ENCODE assay signal across 6 cellular contexts in the genomic region with DNA sequence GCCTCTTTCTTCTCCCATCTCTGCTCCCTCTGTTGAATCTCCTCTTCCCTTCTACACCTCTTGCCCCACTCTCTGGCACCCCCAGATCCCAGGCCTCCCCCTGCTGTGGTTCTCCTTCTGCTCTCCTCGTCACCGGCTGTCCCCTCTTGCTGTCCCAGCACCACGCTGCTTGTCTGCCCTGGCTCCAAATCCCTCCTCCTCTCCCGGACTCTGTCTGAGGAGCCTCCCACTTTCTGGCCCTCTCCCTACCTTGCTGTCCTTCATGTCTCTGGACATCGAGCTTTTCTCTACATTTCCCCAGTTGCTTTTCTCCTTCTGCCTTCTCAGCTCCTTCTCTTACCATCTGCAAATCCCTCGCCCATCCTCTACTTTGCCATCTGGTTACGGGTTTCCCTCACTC. TPM values are rescaled to one million over a fixed set of nuclear protein-coding genes. Genes with fewer than 3 reads are reported as not detected.
DNase-seq lines count a peak whose midpoint lies in the region; ATAC-seq and TF ChIP-seq lines count a peak whose summit lies in the region.

No MANE protein-coding gene starts in this region.

- H3F3A ChIP-seq in neural progenitor cell (ENCODE audit: low read depth) = peaks cover 3% of the 10 kb centered on the region

- H2BK15ac ChIP-seq in H9 (ENCODE audit: low read depth, low read length) = no peak overlapping the region

- H3K4me1 Mint-ChIP-seq in H9 (peaks cover 10% of the 10 kb centered on the region in 2 experiments), neural progenitor cell (peaks cover 9% of the 10 kb centered on the region)

- intact Hi-C loops in mammary epithelial cell (cut with micrococcal nuclease) = no loop called here

- TF ChIP-seq CTCF in H9 (conservative IDR thresholded peaks at IDR 0.05) (no peak), mammary epithelial cell (conservative IDR thresholded peaks at IDR 0.05 in 1 of 2, IDR thresholded peaks at IDR 0.05 in 1 of 2; ENCODE audit: extremely low read depth in 1 of 2, insufficient read depth in 1 of 2, low read depth in 1 of 2, low read length in 2 of 2) (no peak), neural progenitor cell (IDR thresholded peaks at IDR 0.05) (no peak)

- no peak overlapping the region for H2BK20ac ChIP-seq in H9 (ENCODE audit: low read depth, low read length, poor library complexity, severe bottlenecking)

- no peak overlapping the region for H4K8ac ChIP-seq in H9 (replicated peaks; ENCODE audit: insufficient read length, low read depth, low read length)

- no peak overlapping the region for H3K18ac ChIP-seq in H9 (ENCODE audit: insufficient read length, low read depth, low read length)

- no peak overlapping the region for H3K23ac ChIP-seq in H9 (ENCODE audit: insufficient read length, low read depth, low read length)

- H2AFZ ChIP-seq in H9 (ENCODE audit: low read length) (no peak overlapping the region), mammary epithelial cell (ENCODE audit: low read depth, low read length) (peak overlapping the region; percentile 88), neural progenitor cell (replicated peaks) (peak overlapping the region; percentile 55)

- H3K27me3 ChIP-seq in H9 (ENCODE audit: insufficient read depth, low read length) = no peaks in the 10 kb centered on the region
- H3K27me3 ChIP-seq in mammary epithelial cell (ENCODE audit: insufficient read depth, low read length) = no peaks in the 10 kb centered on the region
- H3K27me3 ChIP-seq in neural progenitor cell = peaks cover 9% of the 10 kb centered on the region

- dilution Hi-C loops in mammary epithelial cell (cut with HindIII; ENCODE audit: low sequenced_read_pairs) = no loop called here

- H3T11ph ChIP-seq in H9 (ENCODE audit: low read length) = no peak overlapping the region

- no peak overlapping the region for H2BK5ac ChIP-seq in H9 (ENCODE audit: insufficient read length, low read length)

- H3K79me2 ChIP-seq in H9 (ENCODE audit: insufficient read depth, low read length) (peaks cover 3% of the 10 kb centered on the region; the same call in 1 of the 2 replicates), mammary epithelial cell (ENCODE audit: insufficient read depth, low read length) (no peaks in the 10 kb centered on the region), neural progenitor cell (ENCODE audit: low read depth) (peaks cover 17% of the 10 kb centered on the region)

- H3K14ac ChIP-seq in H9 (ENCODE audit: insufficient read depth, low read length) = no peak overlapping the region

- H3K9me3 ChIP-seq in H9 (ENCODE audit: control insufficient read depth, low read depth, low read length) = no peaks in the 10 kb centered on the region
- H3K9me3 ChIP-seq in mammary epithelial cell (replicated peaks; ENCODE audit: insufficient read depth, low read length) = peaks cover 19% of the 10 kb centered on the region
- H3K9me3 ChIP-seq in neural progenitor cell (ENCODE audit: low read depth) = peaks cover 6% of the 10 kb centered on the region

- peak; percentile 42 for DNase-seq in H9
- DNase-seq in mammary epithelial cell = peak; percentile 12
- DNase-seq in neural progenitor cell (ENCODE audit: low spot score) = peak; percentile 61
- DNase-seq in H4 (ENCODE audit: low spot score) = no peak

- H3K9me3 Mint-ChIP-seq in H9 (peaks cover 11 to 16% of the 10 kb centered on the region in 2 experiments), neural progenitor cell (peaks cover 53% of the 10 kb centered on the region)

- H3K27ac Mint-ChIP-seq in H9 (peak overlapping the region in 2 of 3 experiments; percentile 3 to 40; a peak in 2 of 7 replicates), neural progenitor cell (no peak overlapping the region)

- no peak for ATAC-seq in GM21526 (IDR thresholded peaks at IDR 0.05; ENCODE audit: low FRiP score, unreplicated experiment)
- no peak for ATAC-seq in GM18907 (IDR thresholded peaks at IDR 0.05; ENCODE audit: unreplicated experiment)

- H4K5ac ChIP-seq in H9 (ENCODE audit: insufficient read length, low read depth, low read length) = no peak overlapping the region

- no peak overlapping the region for H2BK120ac ChIP-seq in H9 (ENCODE audit: low read depth, low read length, poor library complexity, severe bottlenecking)

- peak overlapping the region; percentile 82 to 84 for H3K4me3 Mint-ChIP-seq in H9
- H3K4me3 Mint-ChIP-seq in neural progenitor cell = peak overlapping the region; percentile 80

- H3K36me3 Mint-ChIP-seq in H9 (ENCODE audit: insufficient read depth in 1 of 3, low read depth in 3 of 3) (peaks cover 28 to 31% (median 29%) of the 10 kb centered on the region in 3 experiments), neural progenitor cell (peaks cover 34% of the 10 kb centered on the region)

- in situ Hi-C loops in mammary epithelial cell (cut with MboI; ENCODE audit: low sequenced_read_pairs in 2 of 2) = no loop called here

- no peaks in the 10 kb centered on the region for H3K36me3 ChIP-seq in mammary epithelial cell (ENCODE audit: insufficient read depth, low read length)
- no peaks in the 10 kb centered on the region for H3K36me3 ChIP-seq in neural progenitor cell

- peak overlapping the region; percentile 91 for H3K4me2 ChIP-seq in H9 (ENCODE audit: insufficient read depth, insufficient read length, low read length)
- peak overlapping the region; percentile 89 for H3K4me2 ChIP-seq in mammary epithelial cell (ENCODE audit: insufficient read depth, low read depth, low read length)
- peak overlapping the region; percentile 89 for H3K4me2 ChIP-seq in neural progenitor cell

- H3K27ac ChIP-seq in H9 (ENCODE audit: insufficient read length, low read depth, low read length) (no peak overlapping the region), mammary epithelial cell (ENCODE audit: insufficient read depth, low read depth, low read length) (no peak overlapping the region), neural progenitor cell (no peak overlapping the region)

- H3K4me3 ChIP-seq in mammary epithelial cell (replicated peaks in 1 of 3; ENCODE audit: insufficient read depth in 1 of 3, low read depth in 2 of 3, low read length in 3 of 3) = peak overlapping the region; percentile 58 to 64 (median 62)
- H3K4me3 ChIP-seq in neural progenitor cell = peak overlapping the region; percentile 81

- peak overlapping the region; percentile 7 for H3K9ac ChIP-seq in H9 (ENCODE audit: extremely low read depth, insufficient read length, low read length)
- no peak overlapping the region for H3K9ac ChIP-seq in mammary epithelial cell (ENCODE audit: insufficient read depth, low read length)
- peak overlapping the region; percentile 44 for H3K9ac ChIP-seq in neural progenitor cell

- H4K91ac ChIP-seq in H9 (ENCODE audit: insufficient read length, low read depth, low read length) = no peak overlapping the region

- H2BK12ac ChIP-seq in H9 (ENCODE audit: insufficient read length, low read depth, low read length) = no peak overlapping the region

- H3K79me1 ChIP-seq in H9 (ENCODE audit: insufficient read depth, low read depth, low read length, poor library complexity, severe bottlenecking) = no peaks in the 10 kb centered on the region

- CTCF ChIA-PET in mammary epithelial cell (lab: Charles Lee; ENCODE audit: low non-redundant PET) = no interaction called here

- H3K27me3 Mint-ChIP-seq in H9 (ENCODE audit: low read depth) (peaks cover 11% of the 10 kb centered on the region), neural progenitor cell (ENCODE audit: insufficient read depth, low read depth) (no peaks in the 10 kb centered on the region)

- H3K4ac ChIP-seq in H9 (ENCODE audit: low read depth, low read length) = no peak overlapping the region

- no CpG with 5 or more reads among the region's 7 CpGs for WGBS in H9 (ENCODE audit: extremely low coverage, insufficient read length, low lambda C conversion rate)
- 1% methylated on average over 6 of the region's 7 CpGs for WGBS in mammary epithelial cell (ENCODE audit: low coverage, missing lambda C conversion rate)

- H2AK5ac ChIP-seq in H9 (ENCODE audit: insufficient read length, low read length) = no peak overlapping the region

- H3K56ac ChIP-seq in H9 (ENCODE audit: insufficient read length, low read depth, low read length) = no peak overlapping the region

- H3K23me2 ChIP-seq in H9 (ENCODE audit: insufficient read length, low read depth, low read length, poor library complexity, severe bottlenecking) = peaks cover 12% of the 10 kb centered on the region

- no peaks in the 10 kb centered on the region for H3K4me1 ChIP-seq in H9 (ENCODE audit: insufficient read depth, low read length)
- no peaks in the 10 kb centered on the region for H3K4me1 ChIP-seq in mammary epithelial cell (ENCODE audit: insufficient read depth, low read length)
- no peaks in the 10 kb centered on the region for H3K4me1 ChIP-seq in neural progenitor cell

- no TSS peak for BruUV-seq in mammary epithelial cell (replicated peaks; lab: Mats Ljungman, UMichigan)

- H4K20me1 ChIP-seq in H9 (ENCODE audit: control insufficient read depth, insufficient read depth, insufficient read length) (no peaks in the 10 kb centered on the region), mammary epithelial cell (ENCODE audit: insufficient read depth, low read length) (no peaks in the 10 kb centered on the region), neural progenitor cell (ENCODE audit: low read depth) (no peaks in the 10 kb centered on the region)

RNA-seq across cellular contexts. Expression of a gene that starts 1.3 kb away (rescaled TPM):
- total RNA-seq in H9 (2021) = 17.8 and 18.8 TPM in 2 replicates
- 1 to 10 TPM; 5.7 to 7.5 TPM for total RNA-seq in mammary epithelial cell
- polyA plus RNA-seq in mammary epithelial cell = 3.0 TPM
- 5.4 TPM for polyA minus RNA-seq in mammary epithelial cell
- 15.2 and 19.9 TPM in 2 replicates for total RNA-seq in neural progenitor cell (ENCODE audit: low replicate concordance)
- total RNA-seq in H4 (2014; rRNA removed; shearing (Covaris generic)) = 6.5 and 13.5 TPM in 2 replicates

RNA-seq across cellular contexts. Expression of a gene that starts 24.9 kb away (rescaled TPM):
- total RNA-seq in H9 (2021) (10.3 and 12.3 TPM in 2 replicates), mammary epithelial cell (10 to 100 TPM in 1 of 2 donors, 1 to 10 TPM in 1; 2.0 to 10.2 TPM), neural progenitor cell (ENCODE audit: low replicate concordance) (20.3 and 23.9 TPM in 2 replicates)
- 1.3 TPM for polyA plus RNA-seq in mammary epithelial cell
- 4.2 TPM for polyA minus RNA-seq in mammary epithelial cell
- 0.12 TPM in 1 of 2 replicates, not detected in the other for total RNA-seq in H4 (2014; rRNA removed; shearing (Covaris generic))

RNA-seq across cellular contexts. Expression of a gene that starts 35.6 kb away (rescaled TPM):
- total RNA-seq in H9 (2021) (3.7 and 3.8 TPM in 2 replicates), mammary epithelial cell (1 to 10 TPM; 2.3 to 4.5 TPM), neural progenitor cell (ENCODE audit: low replicate concordance) (7.3 and 9.4 TPM in 2 replicates)
- polyA plus RNA-seq in mammary epithelial cell = 1.3 TPM
- not detected for polyA minus RNA-seq in mammary epithelial cell
- total RNA-seq in H4 (2014; rRNA removed; shearing (Covaris generic)) = 2.9 and 5.2 TPM in 2 replicates

RNA-seq across cellular contexts. Expression of a gene that starts 54.4 kb away (rescaled TPM):
- 31.1 and 31.7 TPM in 2 replicates for total RNA-seq in H9 (2021)
- total RNA-seq in mammary epithelial cell = 10 to 100 TPM; 23.4 to 33.0 TPM
- polyA plus RNA-seq in mammary epithelial cell = 10.1 TPM
- polyA minus RNA-seq in mammary epithelial cell = 18.6 TPM
- 78.3 and 86.0 TPM in 2 replicates for total RNA-seq in neural progenitor cell (ENCODE audit: low replicate concordance)
- total RNA-seq in H4 (2014; rRNA removed; shearing (Covaris generic)) = 12.0 and 18.2 TPM in 2 replicates
